11 cellular contexts compared by ENCODE assay signal in genomic region chr6:147194652-147195403, GRCh38. TPM values are rescaled to one million over a fixed set of nuclear protein-coding genes. Genes with fewer than 3 reads are reported as not detected.
A peak's percentile ranks its signal among the peaks of the same experiment; 100 is the strongest.
DNase-seq lines count a peak whose midpoint lies in the region; ATAC-seq and TF ChIP-seq lines count a peak whose summit lies in the region.
"Had no signal": no experiment of that assay in that cellular context is flagged by ENCODE, and none has a peak within 500 bp of the region (broad histone marks: within the 10 kb centered on the region; RNA-seq: fewer than 3 reads in every experiment).

No MANE protein-coding gene starts in this region.

- no peaks in the 10 kb centered on the region for H3K9me3 ChIP-seq in MM.1S (replicated peaks; ENCODE audit: insufficient read depth, low read length)

- H3K27me3 ChIP-seq in MM.1S (replicated peaks; ENCODE audit: insufficient read depth, low read length) = no peaks in the 10 kb centered on the region

- no peak overlapping the region for H3K4me3 ChIP-seq in MM.1S (ENCODE audit: low read length)

- no peak overlapping the region for H3K27ac Mint-ChIP-seq in central memory CD8-positive, alpha-beta T cell (ENCODE audit: low read depth)
- H3K27ac Mint-ChIP-seq in stimulated activated memory B cell treated with anti-CD40 and anti-IgM and Interleukin-4, amounts not matched to agents 10 μg/mL and 1 μg/mL and 100 μg/mL, for 72 hours = peak overlapping the region; percentile 44
- H3K27ac Mint-ChIP-seq: B cell had no signal

- peaks cover 24% of the 10 kb centered on the region for H3K4me1 Mint-ChIP-seq in activated T-cell treated with anti-CD3 and anti-CD28 coated beads, Interleukin-2, amount 50 U/mL, for 4 hours (ENCODE audit: low read depth)
- H3K4me1 Mint-ChIP-seq in central memory CD8-positive, alpha-beta T cell = no peaks in the 10 kb centered on the region
- peaks cover 17% of the 10 kb centered on the region for H3K4me1 Mint-ChIP-seq in stimulated activated memory B cell treated with anti-CD40 and anti-IgM and Interleukin-4, amounts not matched to agents 10 μg/mL and 1 μg/mL and 100 μg/mL, for 72 hours

- H3K4me2 ChIP-seq in MM.1S (ENCODE audit: low read depth, low read length) = no peak overlapping the region

- H3K9me3 Mint-ChIP-seq in activated T-cell treated with anti-CD3 and anti-CD28 coated beads, Interleukin-2, amount 50 U/mL, for 4 hours = no peaks in the 10 kb centered on the region
- no peaks in the 10 kb centered on the region for H3K9me3 Mint-ChIP-seq in central memory CD8-positive, alpha-beta T cell
- H3K9me3 Mint-ChIP-seq in stimulated activated memory B cell treated with anti-CD40 and anti-IgM and Interleukin-4, amounts not matched to agents 10 μg/mL and 1 μg/mL and 100 μg/mL, for 72 hours = no peaks in the 10 kb centered on the region

- H3K36me3 Mint-ChIP-seq in activated T-cell treated with anti-CD3 and anti-CD28 coated beads, Interleukin-2, amount 50 U/mL, for 4 hours (ENCODE audit: insufficient read depth) = no peaks in the 10 kb centered on the region
- no peaks in the 10 kb centered on the region for H3K36me3 Mint-ChIP-seq in central memory CD8-positive, alpha-beta T cell (ENCODE audit: insufficient read depth)
- H3K36me3 Mint-ChIP-seq in stimulated activated memory B cell treated with anti-CD40 and anti-IgM and Interleukin-4, amounts not matched to agents 10 μg/mL and 1 μg/mL and 100 μg/mL, for 72 hours = no peaks in the 10 kb centered on the region

- no peaks in the 10 kb centered on the region for H3K79me2 ChIP-seq in MM.1S (ENCODE audit: low read length)

- H2AFZ ChIP-seq in MM.1S (ENCODE audit: low read length) = no peak overlapping the region

- H3K36me3 ChIP-seq in MM.1S (replicated peaks; ENCODE audit: insufficient read depth, low read length) = no peaks in the 10 kb centered on the region

- no peak for TF ChIP-seq CTCF in MM.1S (IDR thresholded peaks at IDR 0.05; ENCODE audit: low read length)

- H3K9ac ChIP-seq in MM.1S (ENCODE audit: low read length) = no peak overlapping the region

- H3K27ac ChIP-seq in MM.1S (ENCODE audit: low read length) = no peak overlapping the region

- no peaks in the 10 kb centered on the region for H3K27me3 Mint-ChIP-seq in activated T-cell treated with anti-CD3 and anti-CD28 coated beads, Interleukin-2, amount 50 U/mL, for 4 hours (ENCODE audit: low read depth)
- no peaks in the 10 kb centered on the region for H3K27me3 Mint-ChIP-seq in central memory CD8-positive, alpha-beta T cell
- no peaks in the 10 kb centered on the region for H3K27me3 Mint-ChIP-seq in stimulated activated memory B cell treated with anti-CD40 and anti-IgM and Interleukin-4, amounts not matched to agents 10 μg/mL and 1 μg/mL and 100 μg/mL, for 72 hours

- ATAC-seq in activated T-cell treated with anti-CD3 and anti-CD28 coated beads, Interleukin-2, amount 50 U/mL, for 4 hours = peak; percentile 83 to 87
- peak; percentile 36 for ATAC-seq in central memory CD8-positive, alpha-beta T cell (replicated peaks; ENCODE audit: extremely low read depth, poor library complexity, severe bottlenecking)
- peak; percentile 55 for ATAC-seq in stimulated activated memory B cell treated with anti-CD40 and anti-IgM and Interleukin-4, amounts not matched to agents 10 μg/mL and 1 μg/mL and 100 μg/mL, for 72 hours
- no peak for ATAC-seq in HG03097 (IDR thresholded peaks at IDR 0.05; ENCODE audit: low FRiP score, unreplicated experiment)

- H3K4me3 Mint-ChIP-seq in activated T-cell treated with anti-CD3 and anti-CD28 coated beads, Interleukin-2, amount 50 U/mL, for 4 hours = peak overlapping the region; percentile 14
- no peak overlapping the region for H3K4me3 Mint-ChIP-seq in central memory CD8-positive, alpha-beta T cell
- H3K4me3 Mint-ChIP-seq in stimulated activated memory B cell treated with anti-CD40 and anti-IgM and Interleukin-4, amounts not matched to agents 10 μg/mL and 1 μg/mL and 100 μg/mL, for 72 hours = no peak overlapping the region
- H3K4me3 Mint-ChIP-seq: B cell had no signal

- no peak for DNase-seq in activated T-cell treated with anti-CD3 and anti-CD28 coated beads, Interleukin-2, amount 50 U/mL, for 4 hours
- DNase-seq in activated T-cell treated with anti-CD3 and anti-CD28 coated beads for 4 hours = no peak
- peak; percentile 77 for DNase-seq in OCI-M2 (lab: John Stamatoyannopoulos, UW; ENCODE audit: unreplicated experiment)
- DNase-seq in central memory CD8-positive, alpha-beta T cell (ENCODE audit: low spot score in 2 of 2) = no peak
- DNase-seq in HuH-7 (ENCODE audit: low spot score) = no peak
- DNase-seq in MM.1S = no peak
- DNase-seq: activated naive CD4-positive, alpha-beta T cell treated with Interleukin-2 at 50 U/mL for 16 hours; NCI-H187 treated with DMSO at 0.1 percent for 48 hours had no signal

- no peaks in the 10 kb centered on the region for H3F3A ChIP-seq in MM.1S (ENCODE audit: insufficient read depth, low read length)

- H3K9me2 ChIP-seq in MM.1S (replicated peaks; ENCODE audit: insufficient read depth, low read length) = no peaks in the 10 kb centered on the region

- no peaks in the 10 kb centered on the region for H3K4me1 ChIP-seq in MM.1S (ENCODE audit: low read length)

- H4K20me1 ChIP-seq in MM.1S (ENCODE audit: insufficient read depth, low read length) = no peaks in the 10 kb centered on the region

RNA-seq across cellular contexts. Expression of gene STXBP5, which starts 9.4 kb away (rescaled TPM):
- 10 to 100 TPM; 18.4 to 19.7 (median 19.4) TPM for total RNA-seq in activated T-cell treated with anti-CD3 and anti-CD28 coated beads, Interleukin-2, amount 50 U/mL, for 4 hours
